ENCODE assay signal across 8 cellular contexts in genomic region chr13:31012285-31013024, GRCh38.
DNase-seq lines count a peak whose midpoint lies in the region; ATAC-seq and TF ChIP-seq lines count a peak whose summit lies in the region.

No MANE protein-coding gene starts in this region.

- no peak for ATAC-seq in left lobe of liver
- no peak for ATAC-seq in psoas muscle

- H3K27me3 ChIP-seq in MG63 (no peaks in the 10 kb centered on the region), mammary epithelial cell (ENCODE audit: insufficient read depth, low read length) (no peaks in the 10 kb centered on the region), psoas muscle (ENCODE audit: insufficient read depth in 3 of 3, low read length in 2 of 3) (peaks cover 0 to 15% (median 5%) of the 10 kb centered on the region in 3 donors)

- no peak overlapping the region for H3K9ac ChIP-seq in mammary epithelial cell (ENCODE audit: insufficient read depth, low read length)

- intact Hi-C loops in mammary epithelial cell (cut with micrococcal nuclease), result loop anchor here (1.0 to 2.0 kb wide), 2 partner anchors 36 to 204 kb away; no protein-coding TSS in a partner anchor
- intact Hi-C loops in psoas muscle (cut with DNase I), result no loop called here

- DNase-seq in NCI-H1105 treated with DMSO at 0.1 percent for 48 hours (lab: John Stamatoyannopoulos, UW) (peak; percentile 1), NCI-H1105 (lab: John Stamatoyannopoulos, UW) (no peak), MG63 (peak; percentile 11), mammary epithelial cell (no peak), retinal pigment epithelial cell (ENCODE audit: low read depth) (no peak), left lobe of liver (ENCODE audit: low spot score) (no peak), GM19238 (ENCODE audit: insufficient read length, low spot score) (no peak), psoas muscle (no peak)

- no peaks in the 10 kb centered on the region for H3K9me3 ChIP-seq in MG63
- no peaks in the 10 kb centered on the region for H3K9me3 ChIP-seq in mammary epithelial cell (replicated peaks; ENCODE audit: insufficient read depth, low read length)
- no peaks in the 10 kb centered on the region for H3K9me3 ChIP-seq in psoas muscle

- dilution Hi-C loops in mammary epithelial cell (cut with HindIII; ENCODE audit: low sequenced_read_pairs), result no loop called here

- H3K27ac ChIP-seq in mammary epithelial cell (ENCODE audit: insufficient read depth, low read depth, low read length), result no peak overlapping the region
- H3K27ac ChIP-seq in psoas muscle, result no peak overlapping the region

- H3K36me3 ChIP-seq in MG63, result no peaks in the 10 kb centered on the region
- no peaks in the 10 kb centered on the region for H3K36me3 ChIP-seq in mammary epithelial cell (ENCODE audit: insufficient read depth, low read length)
- no peaks in the 10 kb centered on the region for H3K36me3 ChIP-seq in psoas muscle (ENCODE audit: insufficient read depth in 1 of 2, low read depth in 1 of 2)

- H3K4me1 ChIP-seq in mammary epithelial cell (ENCODE audit: insufficient read depth, low read length) (peaks cover 16% of the 10 kb centered on the region), psoas muscle (no peaks in the 10 kb centered on the region)

- WGBS in mammary epithelial cell (ENCODE audit: low coverage, missing lambda C conversion rate), result 69% methylated on average over 6 of the region's 6 CpGs
- 65 to 79% (median 78%) methylated on average over 6 of the region's 6 CpGs for WGBS in psoas muscle, 3 donors

- no peaks in the 10 kb centered on the region for H3K79me2 ChIP-seq in mammary epithelial cell (ENCODE audit: insufficient read depth, low read length)

- H2AFZ ChIP-seq in mammary epithelial cell (ENCODE audit: low read depth, low read length), result no peak overlapping the region

- TF ChIP-seq CTCF in mammary epithelial cell (conservative IDR thresholded peaks at IDR 0.05 in 1 of 2, IDR thresholded peaks at IDR 0.05 in 1 of 2; ENCODE audit: extremely low read depth in 1 of 2, insufficient read depth in 1 of 2, low read depth in 1 of 2, low read length in 2 of 2) (peak; percentile 20 to 49), retinal pigment epithelial cell (conservative IDR thresholded peaks at IDR 0.05; ENCODE audit: low read depth, low read length) (peak; percentile 56), psoas muscle (IDR thresholded peaks at IDR 0.05) (no peak)

- in situ Hi-C loops in mammary epithelial cell (cut with MboI; ENCODE audit: low sequenced_read_pairs in 2 of 2), result no loop called here

- BruUV-seq in mammary epithelial cell (replicated peaks; lab: Mats Ljungman, UMichigan), result no TSS peak

- CTCF ChIA-PET in mammary epithelial cell (lab: Charles Lee; ENCODE audit: low non-redundant PET), result no interaction called here

- H3K4me3 ChIP-seq in MG63 (no peak overlapping the region), mammary epithelial cell (replicated peaks in 1 of 3; ENCODE audit: insufficient read depth in 1 of 3, low read depth in 2 of 3, low read length in 3 of 3) (no peak overlapping the region), retinal pigment epithelial cell (ENCODE audit: low read length) (no peak overlapping the region), psoas muscle (no peak overlapping the region)

- no peaks in the 10 kb centered on the region for H4K20me1 ChIP-seq in mammary epithelial cell (ENCODE audit: insufficient read depth, low read length)

- H3K4me2 ChIP-seq in mammary epithelial cell (ENCODE audit: insufficient read depth, low read depth, low read length), result no peak overlapping the region

Comparison
In these comparisons a context has a peak if more than half of its experiments do, and no peak if none do; other contexts are left out.
1. DNase-seq: peak in NCI-H1105 treated with DMSO at 0.1 percent for 48 hours (single experiment) and MG63 (single experiment); none in NCI-H1105 (single experiment), mammary epithelial cell (single experiment), retinal pigment epithelial cell (single experiment), left lobe of liver (single experiment), GM19238 (single experiment) and psoas muscle (0 of 2).